Comparison of ENCODE assay signal across 1 cellular context in genomic region chr16:30342751-30343490, GRCh38.
TF ChIP-seq lines count a peak whose summit lies in the region.

No MANE protein-coding gene starts in this region.

TF ChIP-seq in HepG2, 621 proteins besides CTCF, POLR2A, EP300 and RAD21:
- TF ChIP-seq RBFOX2 (IDR thresholded peaks at IDR 0.05; ENCODE audit: low read depth, low read length) (0 out of 2 replicates have a peak, but pooled peaks have one; percentile 37), YEATS4 (CRISPR knock-in tag; IDR thresholded peaks at IDR 0.05; ENCODE audit: borderline replicate concordance) (no peak), AGO2 (optimal IDR thresholded peaks at IDR 0.05; ENCODE audit: low read depth, low read length) (peak; percentile 62), MTA1 (CRISPR knock-in tag; IDR thresholded peaks at IDR 0.05; ENCODE audit: borderline replicate concordance) (peak; percentile 37; the same call in 1 of the 2 replicates), NFIB (CRISPR knock-in tag; IDR thresholded peaks at IDR 0.05; ENCODE audit: borderline replicate concordance) (0 out of 2 replicates have a peak, but pooled peaks have one; percentile 76), EED (CRISPR knock-in tag; IDR thresholded peaks at IDR 0.05) (peak; percentile 17; the same call in 1 of the 2 replicates), ZNF687 (CRISPR knock-in tag; IDR thresholded peaks at IDR 0.05) (0 out of 2 replicates have a peak, but pooled peaks have one; percentile 10), ZBTB14 (CRISPR knock-in tag; IDR thresholded peaks at IDR 0.05) (no peak)
